Comparison of ENCODE assay signal across 11 cellular contexts in the genomic region with DNA sequence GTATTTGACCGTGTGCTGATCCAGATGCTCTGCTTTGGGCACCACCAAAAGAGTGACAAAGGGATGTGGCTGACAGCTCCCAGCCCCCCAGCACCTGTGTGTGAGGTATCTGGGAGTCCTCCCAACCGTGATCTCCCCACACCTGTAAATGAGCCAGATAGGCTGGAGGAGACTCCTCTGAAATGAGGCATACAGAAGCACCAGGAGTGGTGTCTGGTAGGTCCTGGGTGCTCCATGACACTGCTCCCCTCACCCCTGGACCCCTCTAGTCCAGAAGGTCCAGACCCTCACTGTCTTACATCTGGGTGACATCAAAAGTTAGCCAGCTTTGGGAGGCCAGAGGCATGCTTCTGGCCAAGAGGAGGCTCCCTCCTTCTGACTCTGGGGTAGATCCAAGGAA. TPM values are rescaled to one million over a fixed set of nuclear protein-coding genes. Genes with fewer than 3 reads are reported as not detected.
"Had no signal": no experiment of that assay in that cellular context is flagged by ENCODE, and none has a peak within 500 bp of the region (broad histone marks: within the 10 kb centered on the region; RNA-seq: fewer than 3 reads in every experiment).

No MANE protein-coding gene starts in this region.

- H3K9ac ChIP-seq: GM23248 had no signal

- H3K4me2 ChIP-seq: GM23338 had no signal

- H3K36me3 ChIP-seq: HAP-1 had no signal

- DNase-seq: GM23248, GOT3, H7, H9, HCEC 1CT, HFFc6 had no signal

- H3K4me3 ChIP-seq: GM23248, GM23338, HAP-1 had no signal

- H3K9me3 ChIP-seq: HAP-1 had no signal

- ATAC-seq: GM23338, HCT116 had no signal

- H2AFZ ChIP-seq: GM23248, GM23338 had no signal

- H3K4me1 ChIP-seq: HAP-1 had no signal

- H3K27ac ChIP-seq: GM23248 had no signal

RNA-seq across cellular contexts. Expression of a gene that starts 20.0 kb away (rescaled TPM):
- total RNA-seq: GM23248, GM23338, H1, H4, H7, H9 had no signal
- polyA plus RNA-seq: GM23338, H1 had no signal
